In the genomic region with DNA sequence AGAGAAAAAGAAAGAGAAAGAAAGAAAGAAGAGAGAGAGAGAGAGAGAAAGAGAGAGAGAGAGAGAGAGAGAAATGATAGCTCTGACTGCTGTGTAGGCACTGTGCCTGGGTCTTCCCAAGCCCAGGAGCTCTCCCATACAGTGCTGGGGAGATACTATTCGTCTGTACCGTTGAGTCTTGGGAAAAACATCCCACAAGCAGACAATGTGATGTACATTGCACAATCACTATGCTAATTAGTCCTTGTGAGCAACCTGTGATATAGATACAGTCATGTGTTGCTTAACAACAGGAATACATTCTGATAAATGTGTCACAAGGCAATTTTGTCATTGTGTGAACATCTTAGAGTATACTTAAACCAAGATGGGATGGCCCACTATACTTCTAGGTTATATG, we compare ENCODE assay signal across 17 cellular contexts.
A peak's percentile ranks its signal among the peaks of the same experiment; 100 is the strongest.
DNase-seq lines count a peak whose midpoint lies in the region; TF ChIP-seq lines count a peak whose summit lies in the region.
"Had no signal": no experiment of that assay in that cellular context is flagged by ENCODE, and none has a peak within 500 bp of the region (broad histone marks: within the 10 kb centered on the region; RNA-seq: fewer than 3 reads in every experiment).

No MANE protein-coding gene starts in this region.

- no peak overlapping the region for H3K14ac ChIP-seq in mesenchymal stem cell (ENCODE audit: low read length in 2 of 2)

- no peak overlapping the region for H4K8ac ChIP-seq in mesenchymal stem cell (ENCODE audit: low read length)

- H3K27me3 ChIP-seq in mammary epithelial cell (ENCODE audit: insufficient read depth, low read length), result no peaks in the 10 kb centered on the region
- H3K27me3 ChIP-seq in mesenchymal stem cell (ENCODE audit: control insufficient read depth in 1 of 2, insufficient read depth in 1 of 2, low read length in 2 of 2), result no peaks in the 10 kb centered on the region
- H3K27me3 ChIP-seq in vagina, result no peaks in the 10 kb centered on the region
- H3K27me3 ChIP-seq: BE2C had no signal

- H3K9me3 ChIP-seq in mammary epithelial cell (replicated peaks; ENCODE audit: insufficient read depth, low read length) (no peaks in the 10 kb centered on the region), mesenchymal stem cell (ENCODE audit: control insufficient read depth, low read length) (no peaks in the 10 kb centered on the region), vagina (no peaks in the 10 kb centered on the region)
- H3K9me3 ChIP-seq: BE2C had no signal

- H2BK15ac ChIP-seq in mesenchymal stem cell (ENCODE audit: low read depth, poor library complexity, severe bottlenecking), result no peak overlapping the region

- BruUV-seq in mammary epithelial cell (replicated peaks; lab: Mats Ljungman, UMichigan), result no TSS peak

- H2BK5ac ChIP-seq in mesenchymal stem cell (ENCODE audit: low read depth, low read length, poor library complexity, severe bottlenecking), result no peak overlapping the region

- H2BK120ac ChIP-seq in mesenchymal stem cell (ENCODE audit: low read depth, low read length), result no peak overlapping the region

- no peaks in the 10 kb centered on the region for H3K79me2 ChIP-seq in mammary epithelial cell (ENCODE audit: insufficient read depth, low read length)

- dilution Hi-C loops in mammary epithelial cell (cut with HindIII; ENCODE audit: low sequenced_read_pairs), result no loop called here

- no peak overlapping the region for H3K23ac ChIP-seq in mesenchymal stem cell (ENCODE audit: low read length in 2 of 2)

- peaks cover 4% of the 10 kb centered on the region for H3K79me1 ChIP-seq in mesenchymal stem cell (replicated peaks; ENCODE audit: low read length, poor library complexity, severe bottlenecking)

- DNase-seq in EH (ENCODE audit: low read depth) (peak; percentile 8), LHCN-M2 (ENCODE audit: low read depth) (peak; percentile 19), mammary epithelial cell (peak; percentile 19), mesenchymal stem cell (peak; percentile 13), NOMO-1 (lab: John Stamatoyannopoulos, UW; ENCODE audit: unreplicated experiment in 2 of 2) (no peak), vagina (ENCODE audit: extremely low spot score in 2 of 2) (no peak), NCI-H446 treated with DMSO at 0.1 percent for 48 hours (lab: John Stamatoyannopoulos, UW) (no peak)
- DNase-seq: ACHN; BE2C; CD4-positive, alpha-beta memory T cell; DMS79; GDM1; NCI-H2107; NCI-H345; NCI-H748 treated with DMSO at 0.1 percent for 48 hours; SHP77 had no signal

- no peak overlapping the region for H3K4me3 ChIP-seq in mammary epithelial cell (replicated peaks in 1 of 3; ENCODE audit: insufficient read depth in 1 of 3, low read depth in 2 of 3, low read length in 3 of 3)
- no peak overlapping the region for H3K4me3 ChIP-seq in mesenchymal stem cell (ENCODE audit: insufficient read depth in 1 of 2, low read depth in 1 of 2, low read length in 2 of 2)
- no peak overlapping the region for H3K4me3 ChIP-seq in vagina

- no peak overlapping the region for H3K4ac ChIP-seq in mesenchymal stem cell (ENCODE audit: low read depth in 1 of 2, low read length in 2 of 2)

- H3K4me1 ChIP-seq in mammary epithelial cell (ENCODE audit: insufficient read depth, low read length) (no peaks in the 10 kb centered on the region), mesenchymal stem cell (ENCODE audit: control insufficient read depth, insufficient read depth, low read depth, low read length) (no peaks in the 10 kb centered on the region), vagina (no peaks in the 10 kb centered on the region)
- H3K4me1 ChIP-seq: BE2C had no signal

- TF ChIP-seq CTCF in mammary epithelial cell (conservative IDR thresholded peaks at IDR 0.05 in 1 of 2, IDR thresholded peaks at IDR 0.05 in 1 of 2; ENCODE audit: extremely low read depth in 1 of 2, insufficient read depth in 1 of 2, low read depth in 1 of 2, low read length in 2 of 2) (no peak), vagina (IDR thresholded peaks at IDR 0.05) (no peak)

- no peak overlapping the region for H3K18ac ChIP-seq in mesenchymal stem cell (ENCODE audit: low read depth in 1 of 2, low read length in 2 of 2)

- H2AK5ac ChIP-seq in mesenchymal stem cell (ENCODE audit: low read length, severe bottlenecking), result no peak overlapping the region

- no peaks in the 10 kb centered on the region for H4K20me1 ChIP-seq in mammary epithelial cell (ENCODE audit: insufficient read depth, low read length)

- H3K36me3 ChIP-seq in mammary epithelial cell (ENCODE audit: insufficient read depth, low read length), result no peaks in the 10 kb centered on the region
- H3K36me3 ChIP-seq in mesenchymal stem cell (ENCODE audit: control insufficient read depth in 1 of 2, insufficient read depth in 2 of 2, low read depth in 1 of 2, low read length in 2 of 2), result peaks cover 0 to 3% of the 10 kb centered on the region in 2 experiments
- H3K36me3 ChIP-seq in vagina, result no peaks in the 10 kb centered on the region
- H3K36me3 ChIP-seq: BE2C had no signal

- no peak overlapping the region for H4K91ac ChIP-seq in mesenchymal stem cell (ENCODE audit: low read length)

- H3K4me2 ChIP-seq in mammary epithelial cell (ENCODE audit: insufficient read depth, low read depth, low read length) (no peak overlapping the region), mesenchymal stem cell (ENCODE audit: low read length, poor library complexity, severe bottlenecking) (no peak overlapping the region)
- H3K4me2 ChIP-seq: KMS-11 had no signal

- no peak for TF ChIP-seq POLR2A in vagina (IDR thresholded peaks at IDR 0.05)

- WGBS in mammary epithelial cell (ENCODE audit: low coverage, missing lambda C conversion rate), result 77% methylated on average over 2 of the region's 2 CpGs
- WGBS in mesenchymal stem cell, result no CpG with 5 or more reads among the region's 2 CpGs

- H3K27ac ChIP-seq in mammary epithelial cell (ENCODE audit: insufficient read depth, low read depth, low read length) (no peak overlapping the region), mesenchymal stem cell (ENCODE audit: low read length, poor library complexity, severe bottlenecking) (no peak overlapping the region), vagina (no peak overlapping the region)
- H3K27ac ChIP-seq: KMS-11 had no signal

- CTCF ChIA-PET in mammary epithelial cell (lab: Charles Lee; ENCODE audit: low non-redundant PET), result no interaction called here

- H3K9ac ChIP-seq in mammary epithelial cell (ENCODE audit: insufficient read depth, low read length) (no peak overlapping the region), mesenchymal stem cell (ENCODE audit: low read length) (no peak overlapping the region)
- H3K9ac ChIP-seq: KMS-11 had no signal

- in situ Hi-C loops in mammary epithelial cell (cut with MboI; ENCODE audit: low sequenced_read_pairs in 2 of 2), result no loop called here

- intact Hi-C loops in mammary epithelial cell (cut with micrococcal nuclease), result no loop called here
- intact Hi-C loops in vagina (cut with DNase I), result no loop called here

- H2AFZ ChIP-seq in mammary epithelial cell (ENCODE audit: low read depth, low read length) (no peak overlapping the region), mesenchymal stem cell (ENCODE audit: low read depth, low read length) (no peak overlapping the region)

- H2BK12ac ChIP-seq in mesenchymal stem cell (ENCODE audit: low read length in 2 of 2), result no peak overlapping the region

Comparison
In these comparisons a context has a peak if more than half of its experiments do, and no peak if none do; other contexts are left out.
1. DNase-seq: peak in EH (single experiment), LHCN-M2 (single experiment), mammary epithelial cell (single experiment) and mesenchymal stem cell (single experiment); none in NOMO-1 (0 of 2), vagina (0 of 2) and NCI-H446 treated with DMSO at 0.1 percent for 48 hours (single experiment).